Comparison of ENCODE assay signal across 9 cellular contexts in the genomic region with DNA sequence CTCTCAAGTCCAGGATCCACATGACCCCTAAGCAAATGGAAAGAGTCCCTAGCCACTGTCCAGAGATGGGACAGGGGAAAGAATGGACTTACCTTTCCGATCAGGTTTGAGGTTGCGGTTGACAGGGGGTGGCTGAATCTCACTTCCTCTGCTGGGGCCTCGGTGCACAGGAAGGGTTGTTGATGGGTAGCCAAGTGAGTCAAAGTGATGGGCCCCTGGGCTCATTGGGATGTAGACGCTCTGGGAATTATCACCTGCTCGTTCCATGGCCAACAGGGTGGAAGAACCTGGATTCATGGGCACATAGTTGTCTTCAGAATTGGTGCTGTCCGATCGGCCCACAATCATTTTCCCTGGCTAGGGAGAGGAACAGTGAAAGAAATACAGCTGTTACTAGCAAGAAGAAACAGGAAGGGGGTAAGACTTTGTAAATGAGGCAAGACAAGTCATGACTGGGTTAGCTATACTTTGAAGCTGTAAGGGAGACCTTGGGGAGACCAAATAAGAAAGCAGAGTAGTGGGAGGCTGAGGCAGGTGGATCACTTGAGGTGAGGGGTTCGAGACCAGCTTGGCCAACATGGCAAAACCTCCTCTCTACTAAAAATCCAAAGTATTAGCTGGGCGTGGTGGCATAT. TPM values are rescaled to one million over a fixed set of nuclear protein-coding genes. Genes with fewer than 3 reads are reported as not detected.
DNase-seq lines count a peak whose midpoint lies in the region; ATAC-seq lines count a peak whose summit lies in the region.
"Had no signal": no experiment of that assay in that cellular context is flagged by ENCODE, and none has a peak within 500 bp of the region (broad histone marks: within the 10 kb centered on the region; RNA-seq: fewer than 3 reads in every experiment).

No MANE protein-coding gene starts in this region.

- peak; percentile 25 for DNase-seq in activated CD8-positive, alpha-beta memory T cell treated with anti-CD3 and anti-CD28 coated beads, Interleukin-2, amount 50 U/mL, for 48 hours
- no peak for DNase-seq in activated CD8-positive, alpha-beta memory T cell treated with anti-CD3 and anti-CD28 coated beads, Interleukin-2, amount 50 U/mL, for 4 hours
- DNase-seq in stimulated activated CD8-positive, alpha-beta memory T cell treated with anti-CD3 and anti-CD28 coated beads, Interleukin-4, amount 100 ng/mL, for 48 hours = peak; percentile 18
- DNase-seq in T1000 (lab: John Stamatoyannopoulos, UW) = no peak
- DNase-seq in stimulated activated CD4-positive, alpha-beta T cell treated with anti-CD3 and anti-CD28 coated beads, Interleukin-1b, Interleukin-23, amount 100 ng/mL, for 48 hours = no peak
- DNase-seq in H4 (ENCODE audit: low spot score) = no peak

- peak; percentile 71 for ATAC-seq in GM21576 (IDR thresholded peaks at IDR 0.05; ENCODE audit: unreplicated experiment)
- peak; percentile 63 for ATAC-seq in HG03196 (IDR thresholded peaks at IDR 0.05; ENCODE audit: unreplicated experiment)
- ATAC-seq: WTC11 had no signal

RNA-seq across cellular contexts. Expression of gene USP35, which starts 34.7 kb away (rescaled TPM):
- 1.5 and 1.7 TPM in 2 replicates for total RNA-seq in H4 (2014; rRNA removed; shearing (Covaris generic))

RNA-seq across cellular contexts. Expression of gene KCTD21, which starts 35.0 kb away (rescaled TPM):
- 2.5 and 4.9 TPM in 2 replicates for total RNA-seq in H4 (2014; rRNA removed; shearing (Covaris generic))

Comparison
In these comparisons a context has a peak if more than half of its experiments do, and no peak if none do; other contexts are left out.
1. DNase-seq: peak in activated CD8-positive, alpha-beta memory T cell treated with anti-CD3 and anti-CD28 coated beads, Interleukin-2, amount 50 U/mL, for 48 hours (single experiment) and stimulated activated CD8-positive, alpha-beta memory T cell treated with anti-CD3 and anti-CD28 coated beads, Interleukin-4, amount 100 ng/mL, for 48 hours (single experiment); none in activated CD8-positive, alpha-beta memory T cell treated with anti-CD3 and anti-CD28 coated beads, Interleukin-2, amount 50 U/mL, for 4 hours (single experiment), T1000 (single experiment), stimulated activated CD4-positive, alpha-beta T cell treated with anti-CD3 and anti-CD28 coated beads, Interleukin-1b, Interleukin-23, amount 100 ng/mL, for 48 hours (single experiment) and H4 (single experiment).